1 cellular context compared by ENCODE assay signal in the genomic region with DNA sequence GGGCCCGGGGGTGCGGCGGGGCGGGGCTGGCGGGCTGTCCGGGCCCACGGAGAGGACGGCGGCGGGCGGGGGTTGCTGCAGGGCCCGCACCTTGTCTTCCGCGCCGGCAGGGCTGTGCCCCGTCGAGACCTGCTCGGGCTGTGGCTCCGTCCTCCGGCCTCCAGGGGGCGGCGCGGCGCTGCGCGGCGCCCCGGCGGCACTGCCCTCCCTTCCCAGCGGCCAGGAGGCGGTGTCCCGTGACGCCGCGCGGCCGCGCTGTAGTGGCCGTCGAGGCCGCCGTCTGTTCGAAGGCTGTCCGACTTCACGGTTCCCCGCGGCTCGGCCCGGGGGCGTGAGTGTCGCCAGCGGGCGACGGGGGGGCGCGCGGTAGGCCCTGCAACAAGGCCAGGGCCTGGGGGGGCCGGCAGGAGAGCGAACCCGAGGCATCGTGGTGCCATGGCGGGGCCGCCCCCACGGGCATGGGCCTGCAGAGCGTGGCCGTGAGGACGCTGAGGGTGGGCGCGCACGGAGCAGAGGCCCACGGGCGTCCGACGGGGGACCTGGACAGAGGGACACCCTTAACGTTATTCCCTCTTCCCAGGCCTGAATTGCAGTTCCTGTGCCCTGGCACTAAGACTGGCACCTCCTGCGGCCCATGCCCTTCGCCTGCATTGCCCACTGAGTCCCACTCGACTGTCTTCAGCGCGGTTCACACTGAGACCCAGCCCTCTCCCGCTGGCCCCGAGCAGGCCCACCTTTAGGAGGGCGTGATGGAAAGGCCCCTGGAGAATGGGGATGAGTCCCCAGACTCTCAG.
TF ChIP-seq lines count a peak whose summit lies in the region.

A gene with protein sequence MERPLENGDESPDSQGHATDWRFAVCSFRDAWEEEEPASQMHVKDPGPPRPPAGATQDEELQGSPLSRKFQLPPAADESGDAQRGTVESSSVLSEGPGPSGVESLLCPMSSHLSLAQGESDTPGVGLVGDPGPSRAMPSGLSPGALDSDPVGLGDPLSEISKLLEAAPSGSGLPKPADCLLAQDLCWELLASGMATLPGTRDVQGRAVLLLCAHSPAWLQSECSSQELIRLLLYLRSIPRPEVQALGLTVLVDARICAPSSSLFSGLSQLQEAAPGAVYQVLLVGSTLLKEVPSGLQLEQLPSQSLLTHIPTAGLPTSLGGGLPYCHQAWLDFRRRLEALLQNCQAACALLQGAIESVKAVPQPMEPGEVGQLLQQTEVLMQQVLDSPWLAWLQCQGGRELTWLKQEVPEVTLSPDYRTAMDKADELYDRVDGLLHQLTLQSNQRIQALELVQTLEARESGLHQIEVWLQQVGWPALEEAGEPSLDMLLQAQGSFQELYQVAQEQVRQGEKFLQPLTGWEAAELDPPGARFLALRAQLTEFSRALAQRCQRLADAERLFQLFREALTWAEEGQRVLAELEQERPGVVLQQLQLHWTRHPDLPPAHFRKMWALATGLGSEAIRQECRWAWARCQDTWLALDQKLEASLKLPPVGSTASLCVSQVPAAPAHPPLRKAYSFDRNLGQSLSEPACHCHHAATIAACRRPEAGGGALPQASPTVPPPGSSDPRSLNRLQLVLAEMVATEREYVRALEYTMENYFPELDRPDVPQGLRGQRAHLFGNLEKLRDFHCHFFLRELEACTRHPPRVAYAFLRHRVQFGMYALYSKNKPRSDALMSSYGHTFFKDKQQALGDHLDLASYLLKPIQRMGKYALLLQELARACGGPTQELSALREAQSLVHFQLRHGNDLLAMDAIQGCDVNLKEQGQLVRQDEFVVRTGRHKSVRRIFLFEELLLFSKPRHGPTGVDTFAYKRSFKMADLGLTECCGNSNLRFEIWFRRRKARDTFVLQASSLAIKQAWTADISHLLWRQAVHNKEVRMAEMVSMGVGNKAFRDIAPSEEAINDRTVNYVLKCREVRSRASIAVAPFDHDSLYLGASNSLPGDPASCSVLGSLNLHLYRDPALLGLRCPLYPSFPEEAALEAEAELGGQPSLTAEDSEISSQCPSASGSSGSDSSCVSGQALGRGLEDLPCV (plus strand): TSS at position 237 of the 794 bp plus-strand sequence. CDS start 513 bp downstream, at position 750.

TF ChIP-seq in WTC11, 78 proteins besides CTCF, POLR2A, EP300 and RAD21 (continued from another document and continues in another):
- TF ChIP-seq ZNF263 (CRISPR knock-in tag; IDR thresholded peaks at IDR 0.05; ENCODE audit: low read depth) (no peak), ETV6 (CRISPR knock-in tag; IDR thresholded peaks at IDR 0.05) (peak; percentile 89), CREB1 (CRISPR knock-in tag; IDR thresholded peaks at IDR 0.05) (peak; percentile 68; the same call in 1 of the 2 replicates), NFYB (CRISPR knock-in tag; conservative IDR thresholded peaks at IDR 0.05; ENCODE audit: low read depth) (0 out of 2 replicates have a peak, but pooled peaks have one; percentile 30), NR2C2 (CRISPR knock-in tag; IDR thresholded peaks at IDR 0.05) (peak; percentile 39; the same call in 1 of the 2 replicates), NR3C1 (CRISPR knock-in tag; conservative IDR thresholded peaks at IDR 0.05; ENCODE audit: low read depth) (no peak), TEAD4 (CRISPR knock-in tag; IDR thresholded peaks at IDR 0.05) (no peak), FOXJ3 (CRISPR knock-in tag; IDR thresholded peaks at IDR 0.05; ENCODE audit: borderline replicate concordance) (no peak), MYBL2 (CRISPR knock-in tag; IDR thresholded peaks at IDR 0.05) (peak; percentile 79), EMX1 (CRISPR knock-in tag; IDR thresholded peaks at IDR 0.05) (no peak), AR (CRISPR knock-in tag; IDR thresholded peaks at IDR 0.05) (no peak), PRDM15 (CRISPR knock-in tag; IDR thresholded peaks at IDR 0.05) (no peak), JUN (CRISPR knock-in tag; IDR thresholded peaks at IDR 0.05) (0 out of 2 replicates have a peak, but pooled peaks have one; percentile 58), ATF1 (CRISPR knock-in tag; IDR thresholded peaks at IDR 0.05) (peak; percentile 87), ESRRA (CRISPR knock-in tag; IDR thresholded peaks at IDR 0.05; ENCODE audit: borderline replicate concordance) (peak; percentile 85; the same call in 1 of the 2 replicates), ZNF121 (CRISPR knock-in tag; IDR thresholded peaks at IDR 0.05) (no peak), STAT6 (CRISPR knock-in tag; conservative IDR thresholded peaks at IDR 0.05; ENCODE audit: low read depth) (no peak)
- TF ChIP-seq, protein P1, sequence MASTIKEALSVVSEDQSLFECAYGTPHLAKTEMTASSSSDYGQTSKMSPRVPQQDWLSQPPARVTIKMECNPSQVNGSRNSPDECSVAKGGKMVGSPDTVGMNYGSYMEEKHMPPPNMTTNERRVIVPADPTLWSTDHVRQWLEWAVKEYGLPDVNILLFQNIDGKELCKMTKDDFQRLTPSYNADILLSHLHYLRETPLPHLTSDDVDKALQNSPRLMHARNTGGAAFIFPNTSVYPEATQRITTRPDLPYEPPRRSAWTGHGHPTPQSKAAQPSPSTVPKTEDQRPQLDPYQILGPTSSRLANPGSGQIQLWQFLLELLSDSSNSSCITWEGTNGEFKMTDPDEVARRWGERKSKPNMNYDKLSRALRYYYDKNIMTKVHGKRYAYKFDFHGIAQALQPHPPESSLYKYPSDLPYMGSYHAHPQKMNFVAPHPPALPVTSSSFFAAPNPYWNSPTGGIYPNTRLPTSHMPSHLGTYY (CRISPR knock-in tag; IDR thresholded peaks at IDR 0.05) = no peak
- TF ChIP-seq, protein P2, sequence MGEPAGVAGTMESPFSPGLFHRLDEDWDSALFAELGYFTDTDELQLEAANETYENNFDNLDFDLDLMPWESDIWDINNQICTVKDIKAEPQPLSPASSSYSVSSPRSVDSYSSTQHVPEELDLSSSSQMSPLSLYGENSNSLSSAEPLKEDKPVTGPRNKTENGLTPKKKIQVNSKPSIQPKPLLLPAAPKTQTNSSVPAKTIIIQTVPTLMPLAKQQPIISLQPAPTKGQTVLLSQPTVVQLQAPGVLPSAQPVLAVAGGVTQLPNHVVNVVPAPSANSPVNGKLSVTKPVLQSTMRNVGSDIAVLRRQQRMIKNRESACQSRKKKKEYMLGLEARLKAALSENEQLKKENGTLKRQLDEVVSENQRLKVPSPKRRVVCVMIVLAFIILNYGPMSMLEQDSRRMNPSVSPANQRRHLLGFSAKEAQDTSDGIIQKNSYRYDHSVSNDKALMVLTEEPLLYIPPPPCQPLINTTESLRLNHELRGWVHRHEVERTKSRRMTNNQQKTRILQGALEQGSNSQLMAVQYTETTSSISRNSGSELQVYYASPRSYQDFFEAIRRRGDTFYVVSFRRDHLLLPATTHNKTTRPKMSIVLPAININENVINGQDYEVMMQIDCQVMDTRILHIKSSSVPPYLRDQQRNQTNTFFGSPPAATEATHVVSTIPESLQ (CRISPR knock-in tag; IDR thresholded peaks at IDR 0.05) = no peak
- TF ChIP-seq, protein P3, sequence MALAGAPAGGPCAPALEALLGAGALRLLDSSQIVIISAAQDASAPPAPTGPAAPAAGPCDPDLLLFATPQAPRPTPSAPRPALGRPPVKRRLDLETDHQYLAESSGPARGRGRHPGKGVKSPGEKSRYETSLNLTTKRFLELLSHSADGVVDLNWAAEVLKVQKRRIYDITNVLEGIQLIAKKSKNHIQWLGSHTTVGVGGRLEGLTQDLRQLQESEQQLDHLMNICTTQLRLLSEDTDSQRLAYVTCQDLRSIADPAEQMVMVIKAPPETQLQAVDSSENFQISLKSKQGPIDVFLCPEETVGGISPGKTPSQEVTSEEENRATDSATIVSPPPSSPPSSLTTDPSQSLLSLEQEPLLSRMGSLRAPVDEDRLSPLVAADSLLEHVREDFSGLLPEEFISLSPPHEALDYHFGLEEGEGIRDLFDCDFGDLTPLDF (CRISPR knock-in tag; IDR thresholded peaks at IDR 0.05) = no peak
- TF ChIP-seq, protein P4, sequence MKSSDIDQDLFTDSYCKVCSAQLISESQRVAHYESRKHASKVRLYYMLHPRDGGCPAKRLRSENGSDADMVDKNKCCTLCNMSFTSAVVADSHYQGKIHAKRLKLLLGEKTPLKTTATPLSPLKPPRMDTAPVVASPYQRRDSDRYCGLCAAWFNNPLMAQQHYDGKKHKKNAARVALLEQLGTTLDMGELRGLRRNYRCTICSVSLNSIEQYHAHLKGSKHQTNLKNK (CRISPR knock-in tag; IDR thresholded peaks at IDR 0.05) = no peak
- TF ChIP-seq, protein P5, sequence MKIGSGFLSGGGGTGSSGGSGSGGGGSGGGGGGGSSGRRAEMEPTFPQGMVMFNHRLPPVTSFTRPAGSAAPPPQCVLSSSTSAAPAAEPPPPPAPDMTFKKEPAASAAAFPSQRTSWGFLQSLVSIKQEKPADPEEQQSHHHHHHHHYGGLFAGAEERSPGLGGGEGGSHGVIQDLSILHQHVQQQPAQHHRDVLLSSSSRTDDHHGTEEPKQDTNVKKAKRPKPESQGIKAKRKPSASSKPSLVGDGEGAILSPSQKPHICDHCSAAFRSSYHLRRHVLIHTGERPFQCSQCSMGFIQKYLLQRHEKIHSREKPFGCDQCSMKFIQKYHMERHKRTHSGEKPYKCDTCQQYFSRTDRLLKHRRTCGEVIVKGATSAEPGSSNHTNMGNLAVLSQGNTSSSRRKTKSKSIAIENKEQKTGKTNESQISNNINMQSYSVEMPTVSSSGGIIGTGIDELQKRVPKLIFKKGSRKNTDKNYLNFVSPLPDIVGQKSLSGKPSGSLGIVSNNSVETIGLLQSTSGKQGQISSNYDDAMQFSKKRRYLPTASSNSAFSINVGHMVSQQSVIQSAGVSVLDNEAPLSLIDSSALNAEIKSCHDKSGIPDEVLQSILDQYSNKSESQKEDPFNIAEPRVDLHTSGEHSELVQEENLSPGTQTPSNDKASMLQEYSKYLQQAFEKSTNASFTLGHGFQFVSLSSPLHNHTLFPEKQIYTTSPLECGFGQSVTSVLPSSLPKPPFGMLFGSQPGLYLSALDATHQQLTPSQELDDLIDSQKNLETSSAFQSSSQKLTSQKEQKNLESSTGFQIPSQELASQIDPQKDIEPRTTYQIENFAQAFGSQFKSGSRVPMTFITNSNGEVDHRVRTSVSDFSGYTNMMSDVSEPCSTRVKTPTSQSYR (CRISPR knock-in tag; IDR thresholded peaks at IDR 0.05) = no peak; the same call in 1 of the 2 replicates
- TF ChIP-seq, protein P6, sequence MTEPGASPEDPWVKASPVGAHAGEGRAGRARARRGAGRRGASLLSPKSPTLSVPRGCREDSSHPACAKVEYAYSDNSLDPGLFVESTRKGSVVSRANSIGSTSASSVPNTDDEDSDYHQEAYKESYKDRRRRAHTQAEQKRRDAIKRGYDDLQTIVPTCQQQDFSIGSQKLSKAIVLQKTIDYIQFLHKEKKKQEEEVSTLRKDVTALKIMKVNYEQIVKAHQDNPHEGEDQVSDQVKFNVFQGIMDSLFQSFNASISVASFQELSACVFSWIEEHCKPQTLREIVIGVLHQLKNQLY (CRISPR knock-in tag; IDR thresholded peaks at IDR 0.05) = 0 out of 2 replicates have a peak, but pooled peaks have one; percentile 87
